Comparison of ENCODE assay signal across 21 cellular contexts in genomic region chr1:107706181-107706580, GRCh38.
"Had no signal": no experiment of that assay in that cellular context is flagged by ENCODE, and none has a peak within 500 bp of the region (broad histone marks: within the 10 kb centered on the region; RNA-seq: fewer than 3 reads in every experiment).

No MANE protein-coding gene starts in this region.

- H3K27ac ChIP-seq: colonic mucosa, hepatocyte, parathyroid adenoma, prostate gland, spleen, transverse colon had no signal

- H3K36me3 ChIP-seq: colonic mucosa, prostate gland, transverse colon had no signal

- DNase-seq: colonic mucosa; dermis blood vessel endothelial cell; endodermal cell; erythroblast; foreskin melanocyte; head of caudate nucleus; kidney glomerular epithelial cell; mesendoderm; naive thymus-derived CD4-positive, alpha-beta T cell; nephron progenitor cell; spleen; stimulated activated CD4-positive, alpha-beta T cell treated with anti-CD3 and anti-CD28 coated beads, Interleukin-15, amount 100 ng/mL, for 24 hours; stimulated activated CD4-positive, alpha-beta T cell treated with anti-CD3 and anti-CD28 coated beads, Interleukin-1b, Interleukin-23, amount 100 ng/mL, for 48 hours; stimulated activated CD4-positive, alpha-beta T cell treated with anti-CD3 and anti-CD28 coated beads, Interleukin-4, amount 100 ng/mL, for 24 hours; transverse colon had no signal

- H3K9me3 ChIP-seq: colonic mucosa, prostate gland, transverse colon had no signal

- H3K4me1 ChIP-seq: colonic mucosa, prostate gland, spleen, transverse colon had no signal

- ATAC-seq: naive thymus-derived CD4-positive, alpha-beta T cell; sciatic nerve; stimulated activated memory B cell treated with anti-CD40 and anti-IgM and Interleukin-4, amounts not matched to agents 10 μg/mL and 1 μg/mL and 100 μg/mL, for 72 hours had no signal

- H3K27me3 Mint-ChIP-seq: naive thymus-derived CD4-positive, alpha-beta T cell; stimulated activated memory B cell treated with anti-CD40 and anti-IgM and Interleukin-4, amounts not matched to agents 10 μg/mL and 1 μg/mL and 100 μg/mL, for 72 hours; stimulated activated naive CD8-positive, alpha-beta T cell treated with anti-CD3 and anti-CD28 coated beads, Interleukin-15, Interleukin-2, amounts not matched to agents 100 ng/mL and 50 ng/mL, for 24 hours had no signal

- H3K9me3 Mint-ChIP-seq: endodermal cell; stimulated activated memory B cell treated with anti-CD40 and anti-IgM and Interleukin-4, amounts not matched to agents 10 μg/mL and 1 μg/mL and 100 μg/mL, for 72 hours; stimulated activated naive CD8-positive, alpha-beta T cell treated with anti-CD3 and anti-CD28 coated beads, Interleukin-15, Interleukin-2, amounts not matched to agents 100 ng/mL and 50 ng/mL, for 24 hours had no signal

- H3K27ac Mint-ChIP-seq: endodermal cell; naive thymus-derived CD4-positive, alpha-beta T cell; nephron progenitor cell; stimulated activated memory B cell treated with anti-CD40 and anti-IgM and Interleukin-4, amounts not matched to agents 10 μg/mL and 1 μg/mL and 100 μg/mL, for 72 hours; stimulated activated naive CD8-positive, alpha-beta T cell treated with anti-CD3 and anti-CD28 coated beads, Interleukin-15, Interleukin-2, amounts not matched to agents 100 ng/mL and 50 ng/mL, for 24 hours had no signal

- H3K27me3 ChIP-seq: colonic mucosa, hepatocyte, spleen, transverse colon had no signal

- H3K4me3 Mint-ChIP-seq: endodermal cell; naive thymus-derived CD4-positive, alpha-beta T cell; nephron progenitor cell; stimulated activated memory B cell treated with anti-CD40 and anti-IgM and Interleukin-4, amounts not matched to agents 10 μg/mL and 1 μg/mL and 100 μg/mL, for 72 hours; stimulated activated naive CD8-positive, alpha-beta T cell treated with anti-CD3 and anti-CD28 coated beads, Interleukin-15, Interleukin-2, amounts not matched to agents 100 ng/mL and 50 ng/mL, for 24 hours had no signal

- H3K4me1 Mint-ChIP-seq: naive thymus-derived CD4-positive, alpha-beta T cell; nephron progenitor cell; stimulated activated memory B cell treated with anti-CD40 and anti-IgM and Interleukin-4, amounts not matched to agents 10 μg/mL and 1 μg/mL and 100 μg/mL, for 72 hours had no signal

- H3K4me3 ChIP-seq: colonic mucosa, hepatocyte, prostate gland, spleen, transverse colon had no signal
